Comparison of ENCODE assay signal across 23 cellular contexts in genomic region chr10:101886521-101887312, GRCh38.
"Had no signal": no experiment of that assay in that cellular context is flagged by ENCODE, and none has a peak within 500 bp of the region (broad histone marks: within the 10 kb centered on the region; RNA-seq: fewer than 3 reads in every experiment).

No MANE protein-coding gene starts in this region.

- H3K4me1 ChIP-seq: pancreas, prostate gland, suprapubic skin, tibial artery had no signal

- H3K4me3 Mint-ChIP-seq: activated naive CD4-positive, alpha-beta T cell treated with anti-CD3 and anti-CD28 coated beads for 36 hours; activated naive CD8-positive, alpha-beta T cell treated with anti-CD3 and anti-CD28 coated beads, Interleukin-2, amount 10 ng/mL, durations not matched to agents 7 days and 5 days; central memory CD8-positive, alpha-beta T cell; dendritic cell treated with granulocyte-macrophage colony-stimulating factor and Interleukin-4, amounts not matched to agents 40 ng/mL and 50 ng/mL, for 4 days; naive thymus-derived CD4-positive, alpha-beta T cell; neural crest cell; T-helper 1 cell treated with Interleukin-12 subunit alpha and Interleukin-12 subunit beta and Interleukin-4 antibody, amounts not matched to agents 30 μg/mL and 1 μg/mL, for 36 hours had no signal

- ATAC-seq: activated CD4-positive, CD25-positive, alpha-beta regulatory T cell treated with anti-CD3 and anti-CD28 coated beads, Interleukin-2, amount 50 U/mL, for 24 hours; foreskin keratinocyte; naive thymus-derived CD4-positive, alpha-beta T cell; pancreas had no signal

- H3K27me3 Mint-ChIP-seq: activated naive CD8-positive, alpha-beta T cell treated with anti-CD3 and anti-CD28 coated beads, Interleukin-2, amount 10 ng/mL, durations not matched to agents 7 days and 5 days; central memory CD8-positive, alpha-beta T cell; dendritic cell treated with granulocyte-macrophage colony-stimulating factor and Interleukin-4, amounts not matched to agents 40 ng/mL and 50 ng/mL, for 4 days; naive thymus-derived CD4-positive, alpha-beta T cell had no signal

- H3K4me1 Mint-ChIP-seq: activated naive CD8-positive, alpha-beta T cell treated with anti-CD3 and anti-CD28 coated beads, Interleukin-2, amount 10 ng/mL, durations not matched to agents 7 days and 5 days had no signal

- H3K27ac ChIP-seq: esophagus muscularis mucosa, foreskin keratinocyte, pancreas, prostate gland, suprapubic skin, tibial artery, WERI-Rb-1 had no signal

- H3K4me3 ChIP-seq: esophagus muscularis mucosa, pancreas, prostate gland, suprapubic skin, tibial artery had no signal

- H3K27ac Mint-ChIP-seq: activated naive CD4-positive, alpha-beta T cell treated with anti-CD3 and anti-CD28 coated beads for 36 hours; activated naive CD8-positive, alpha-beta T cell treated with anti-CD3 and anti-CD28 coated beads, Interleukin-2, amount 10 ng/mL, durations not matched to agents 7 days and 5 days; dendritic cell treated with granulocyte-macrophage colony-stimulating factor and Interleukin-4, amounts not matched to agents 40 ng/mL and 50 ng/mL, for 4 days; naive thymus-derived CD4-positive, alpha-beta T cell; T-helper 1 cell treated with Interleukin-12 subunit alpha and Interleukin-12 subunit beta and Interleukin-4 antibody, amounts not matched to agents 30 μg/mL and 1 μg/mL, for 36 hours had no signal

- H3K9me3 Mint-ChIP-seq: activated naive CD4-positive, alpha-beta T cell treated with anti-CD3 and anti-CD28 coated beads for 36 hours; activated naive CD8-positive, alpha-beta T cell treated with anti-CD3 and anti-CD28 coated beads, Interleukin-2, amount 10 ng/mL, durations not matched to agents 7 days and 5 days; central memory CD8-positive, alpha-beta T cell; dendritic cell treated with granulocyte-macrophage colony-stimulating factor and Interleukin-4, amounts not matched to agents 40 ng/mL and 50 ng/mL, for 4 days; naive thymus-derived CD4-positive, alpha-beta T cell; neural crest cell; T-helper 1 cell treated with Interleukin-12 subunit alpha and Interleukin-12 subunit beta and Interleukin-4 antibody, amounts not matched to agents 30 μg/mL and 1 μg/mL, for 36 hours had no signal

- DNase-seq: activated CD4-positive, alpha-beta T cell treated with anti-CD3 and anti-CD28 coated beads for 48 hours; activated CD4-positive, alpha-beta T cell treated with anti-CD3 and anti-CD28 coated beads, Interleukin-2, amount 50 U/mL, for 48 hours; activated CD8-positive, alpha-beta memory T cell treated with anti-CD3 and anti-CD28 coated beads for 24 hours; activated effector memory CD4-positive, alpha-beta T cell treated with anti-CD3 and anti-CD28 coated beads, Interleukin-2, amount 50 U/mL, for 16 hours; activated naive CD4-positive, alpha-beta T cell treated with anti-CD3 and anti-CD28 coated beads for 36 hours; activated naive CD8-positive, alpha-beta T cell treated with anti-CD3 and anti-CD28 coated beads, Interleukin-2, amount 10 ng/mL, durations not matched to agents 7 days and 5 days; foreskin keratinocyte; naive thymus-derived CD4-positive, alpha-beta T cell; nucleus accumbens; pancreas; retina; stimulated activated naive CD4-positive, alpha-beta T cell; T1000; tibial artery; WERI-Rb-1 had no signal

- H3K36me3 ChIP-seq: pancreas, prostate gland, WERI-Rb-1 had no signal

- H3K9me3 ChIP-seq: esophagus muscularis mucosa, pancreas, prostate gland, suprapubic skin, tibial artery had no signal

- H3K27me3 ChIP-seq: esophagus muscularis mucosa, foreskin keratinocyte, pancreas, suprapubic skin, tibial artery had no signal
